In the genomic region with DNA sequence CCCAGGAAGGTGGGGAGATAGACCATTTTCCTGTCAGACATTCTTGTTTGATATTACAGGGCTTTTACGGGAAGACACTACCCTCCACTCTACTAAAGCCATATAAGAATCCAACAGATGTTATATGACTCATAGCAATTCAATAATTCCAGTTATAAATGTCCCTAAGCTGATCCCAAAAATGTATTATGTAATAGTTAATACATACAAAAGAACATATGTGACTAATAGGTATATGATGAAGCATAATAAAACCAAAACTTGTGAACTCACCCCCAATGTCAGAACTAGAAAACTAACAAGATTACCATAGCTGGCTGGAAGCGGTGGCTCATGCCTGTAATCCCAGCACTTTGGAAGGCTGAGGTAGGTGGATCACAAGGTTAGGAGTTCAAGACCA, we compare ENCODE assay signal across 19 cellular contexts.
DNase-seq lines count a peak whose midpoint lies in the region; ATAC-seq, FAIRE-seq and TF ChIP-seq lines count a peak whose summit lies in the region.
"Had no signal": no experiment of that assay in that cellular context is flagged by ENCODE, and none has a peak within 500 bp of the region (broad histone marks: within the 10 kb centered on the region; RNA-seq: fewer than 3 reads in every experiment).

No MANE protein-coding gene starts in this region.

- peaks cover 2% of the 10 kb centered on the region for H3K9me3 Mint-ChIP-seq in MCF 10A (ENCODE audit: unreplicated experiment)
- H3K9me3 Mint-ChIP-seq in astrocyte (ENCODE audit: unreplicated experiment): peaks cover 13% of the 10 kb centered on the region
- H3K9me3 Mint-ChIP-seq in H9: peaks cover 31 to 40% of the 10 kb centered on the region in 2 experiments

- TF ChIP-seq POLR2A in breast epithelium (IDR thresholded peaks at IDR 0.05): no peak

- TF ChIP-seq CTCF in MCF 10A (IDR thresholded peaks at IDR 0.05; ENCODE audit: unreplicated experiment) (no peak), breast epithelium (IDR thresholded peaks at IDR 0.05) (no peak), astrocyte (IDR thresholded peaks at IDR 0.05; ENCODE audit: insufficient read depth, low read depth, low read length) (no peak), fibroblast of lung (conservative IDR thresholded peaks at IDR 0.05 in 1 of 2, IDR thresholded peaks at IDR 0.05 in 1 of 2; ENCODE audit: low read depth in 1 of 2, low read length in 2 of 2) (no peak), H9 (conservative IDR thresholded peaks at IDR 0.05) (no peak)

- H3K18ac ChIP-seq in mesenchymal stem cell (ENCODE audit: low read depth in 1 of 2, low read length in 2 of 2): no peak overlapping the region
- H3K18ac ChIP-seq in H9 (ENCODE audit: insufficient read length, low read depth, low read length): no peak overlapping the region

- H3K79me2 ChIP-seq in astrocyte (ENCODE audit: insufficient read depth, low read length) (no peaks in the 10 kb centered on the region), fibroblast of lung (ENCODE audit: control insufficient read depth, insufficient read depth, low read length) (no peaks in the 10 kb centered on the region), H9 (ENCODE audit: insufficient read depth, low read length) (no peaks in the 10 kb centered on the region)

- H2AFZ ChIP-seq in astrocyte (ENCODE audit: low read depth, low read length) (no peak overlapping the region), fibroblast of lung (ENCODE audit: low read length) (no peak overlapping the region), mesenchymal stem cell (ENCODE audit: low read depth, low read length) (no peak overlapping the region), H9 (ENCODE audit: low read length) (no peak overlapping the region)
- H2AFZ ChIP-seq: GM23248 had no signal

- H2AK5ac ChIP-seq in mesenchymal stem cell (ENCODE audit: low read length, severe bottlenecking) (no peak overlapping the region), H9 (ENCODE audit: insufficient read length, low read length) (no peak overlapping the region)

- no peaks in the 10 kb centered on the region for H3K27me3 Mint-ChIP-seq in MCF 10A (ENCODE audit: insufficient read depth, unreplicated experiment)
- H3K27me3 Mint-ChIP-seq in astrocyte (ENCODE audit: low read depth, unreplicated experiment): no peaks in the 10 kb centered on the region
- H3K27me3 Mint-ChIP-seq in H9 (ENCODE audit: low read depth): peaks cover 1% of the 10 kb centered on the region; the same call in 1 of the 2 replicates
- H3K27me3 Mint-ChIP-seq: CD4-positive, alpha-beta T cell had no signal

- H4K8ac ChIP-seq in mesenchymal stem cell (ENCODE audit: low read length): no peak overlapping the region
- H4K8ac ChIP-seq in H9 (replicated peaks; ENCODE audit: insufficient read length, low read depth, low read length): no peak overlapping the region

- H3K27me3 ChIP-seq in breast epithelium (no peaks in the 10 kb centered on the region), astrocyte (ENCODE audit: insufficient read depth, low read length) (no peaks in the 10 kb centered on the region), fibroblast of lung (ENCODE audit: control insufficient read depth, insufficient read depth, low read length) (no peaks in the 10 kb centered on the region), mesenchymal stem cell (ENCODE audit: control insufficient read depth in 1 of 2, insufficient read depth in 1 of 2, low read length in 2 of 2) (no peaks in the 10 kb centered on the region), H9 (ENCODE audit: insufficient read depth, low read length) (no peaks in the 10 kb centered on the region)

- H2BK20ac ChIP-seq in H9 (ENCODE audit: low read depth, low read length, poor library complexity, severe bottlenecking): no peak overlapping the region

- no peak overlapping the region for H3K4me2 ChIP-seq in astrocyte (ENCODE audit: low read length)
- H3K4me2 ChIP-seq in fibroblast of lung (ENCODE audit: extremely low read depth, insufficient read depth, low read length): no peak overlapping the region
- no peak overlapping the region for H3K4me2 ChIP-seq in mesenchymal stem cell (ENCODE audit: low read length, poor library complexity, severe bottlenecking)
- no peak overlapping the region for H3K4me2 ChIP-seq in H9 (ENCODE audit: insufficient read depth, insufficient read length, low read length)

- no peak overlapping the region for H3K56ac ChIP-seq in H9 (ENCODE audit: insufficient read length, low read depth, low read length)

- no peak overlapping the region for H3K4me3 Mint-ChIP-seq in MCF 10A (ENCODE audit: unreplicated experiment)
- no peak overlapping the region for H3K4me3 Mint-ChIP-seq in astrocyte (ENCODE audit: unreplicated experiment)
- no peak overlapping the region for H3K4me3 Mint-ChIP-seq in H9
- H3K4me3 Mint-ChIP-seq: CD4-positive, alpha-beta T cell had no signal

- H2BK15ac ChIP-seq in mesenchymal stem cell (ENCODE audit: low read depth, poor library complexity, severe bottlenecking) (no peak overlapping the region), H9 (ENCODE audit: low read depth, low read length) (no peak overlapping the region)

- H3K4me3 ChIP-seq in breast epithelium: no peak overlapping the region
- no peak overlapping the region for H3K4me3 ChIP-seq in astrocyte (ENCODE audit: insufficient read depth, low read depth, low read length)
- no peak overlapping the region for H3K4me3 ChIP-seq in fibroblast of lung (replicated peaks in 1 of 4; ENCODE audit: control extremely low read depth in 1 of 4, insufficient read depth in 1 of 4, low read depth in 3 of 4, low read length in 4 of 4)
- H3K4me3 ChIP-seq in mesenchymal stem cell (ENCODE audit: insufficient read depth in 1 of 2, low read depth in 1 of 2, low read length in 2 of 2): no peak overlapping the region
- H3K4me3 ChIP-seq: GM12878, GM23248, K562 had no signal

- POLR2A ChIA-PET in MCF 10A (lab: Yijun Ruan, JAX): interaction anchor here (0.7 to 1.9 kb wide), 4 partner anchors 8 to 52 kb away, joined by 3 to 6 read pairs (median 3); no protein-coding TSS in a partner anchor

- no peak overlapping the region for H3T11ph ChIP-seq in H9 (ENCODE audit: low read length)

- H2BK12ac ChIP-seq in mesenchymal stem cell (ENCODE audit: low read length in 2 of 2): no peak overlapping the region
- no peak overlapping the region for H2BK12ac ChIP-seq in H9 (ENCODE audit: insufficient read length, low read depth, low read length)

- CTCF ChIA-PET in MCF 10A (lab: Yijun Ruan, JAX): interaction anchor here (0.9 to 1.4 kb wide), 2 partner anchors 20 to 338 kb away, joined by 3 to 4 read pairs; no protein-coding TSS in a partner anchor

- DNase-seq in MCF 10A (ENCODE audit: unreplicated experiment) (peak; percentile 27), breast epithelium (ENCODE audit: low spot score in 2 of 2) (no peak), astrocyte (ENCODE audit: low read depth) (peak; percentile 31), fibroblast of lung (ENCODE audit: low read depth in 2 of 2) (peak; percentile 41 to 51), left colon (no peak), mesenchymal stem cell (no peak), Right ventricle myocardium inferior (ENCODE audit: missing footprints) (no peak), H9 (no peak)
- DNase-seq: Caco-2; CD4-positive, alpha-beta T cell; GM23248; NCI-H1105 treated with DMSO at 0.1 percent for 48 hours; NCI-H1694 treated with DMSO at 0.1 percent for 48 hours; NCI-H510A treated with DMSO at 0.1 percent for 48 hours; NCI-H774 had no signal

- no peak overlapping the region for H3K14ac ChIP-seq in mesenchymal stem cell (ENCODE audit: low read length in 2 of 2)
- H3K14ac ChIP-seq in H9 (ENCODE audit: insufficient read depth, low read length): no peak overlapping the region

- H3K9ac ChIP-seq in astrocyte (ENCODE audit: low read length) (no peak overlapping the region), fibroblast of lung (ENCODE audit: insufficient read depth, low read length) (no peak overlapping the region), mesenchymal stem cell (ENCODE audit: low read length) (no peak overlapping the region), H9 (ENCODE audit: extremely low read depth, insufficient read length, low read length) (no peak overlapping the region)
- H3K9ac ChIP-seq: GM23248 had no signal

- WGBS in mesenchymal stem cell: no CpG with 5 or more reads among the region's 2 CpGs
- WGBS in H9 (ENCODE audit: extremely low coverage, insufficient read length, low lambda C conversion rate): no CpG with 5 or more reads among the region's 2 CpGs

- H3K9me3 ChIP-seq in breast epithelium (peaks cover 9 to 16% of the 10 kb centered on the region in 2 donors), astrocyte (ENCODE audit: insufficient read depth, low read depth, low read length) (peaks cover 8% of the 10 kb centered on the region), fibroblast of lung (ENCODE audit: control insufficient read depth, insufficient read depth, low read depth, low read length) (no peaks in the 10 kb centered on the region), mesenchymal stem cell (ENCODE audit: control insufficient read depth, low read length) (no peaks in the 10 kb centered on the region), H9 (ENCODE audit: control insufficient read depth, low read depth, low read length) (peaks cover 11% of the 10 kb centered on the region)

- no peak overlapping the region for H4K91ac ChIP-seq in mesenchymal stem cell (ENCODE audit: low read length)
- H4K91ac ChIP-seq in H9 (ENCODE audit: insufficient read length, low read depth, low read length): no peak overlapping the region

- H4K5ac ChIP-seq in H9 (ENCODE audit: insufficient read length, low read depth, low read length): no peak overlapping the region

- FAIRE-seq in astrocyte (lab: Jason Lieb, UNC): no peak
- FAIRE-seq: A204.1, GM12878, K562 had no signal

- H2BK120ac ChIP-seq in mesenchymal stem cell (ENCODE audit: low read depth, low read length) (no peak overlapping the region), H9 (ENCODE audit: low read depth, low read length, poor library complexity, severe bottlenecking) (no peak overlapping the region)

- H2BK5ac ChIP-seq in mesenchymal stem cell (ENCODE audit: low read depth, low read length, poor library complexity, severe bottlenecking) (no peak overlapping the region), H9 (ENCODE audit: insufficient read length, low read length) (no peak overlapping the region)

- no peak overlapping the region for H3K27ac Mint-ChIP-seq in MCF 10A (ENCODE audit: low read depth, unreplicated experiment)
- H3K27ac Mint-ChIP-seq in astrocyte (ENCODE audit: unreplicated experiment): no peak overlapping the region
- H3K27ac Mint-ChIP-seq in H9: no peak overlapping the region
- H3K27ac Mint-ChIP-seq: CD4-positive, alpha-beta T cell had no signal

- no peak for ATAC-seq in left colon
- no peak for ATAC-seq in Right ventricle myocardium inferior
- ATAC-seq: GM12878, HCT116, K562 had no signal

- H3K23ac ChIP-seq in mesenchymal stem cell (ENCODE audit: low read length in 2 of 2) (no peak overlapping the region), H9 (ENCODE audit: insufficient read length, low read depth, low read length) (no peak overlapping the region)

- no peak overlapping the region for H3K4ac ChIP-seq in mesenchymal stem cell (ENCODE audit: low read depth in 1 of 2, low read length in 2 of 2)
- H3K4ac ChIP-seq in H9 (ENCODE audit: low read depth, low read length): no peak overlapping the region

- no TSS peak for BruUV-seq in MCF 10A (replicated peaks; lab: Mats Ljungman, UMichigan)

- H3K36me3 Mint-ChIP-seq in MCF 10A (ENCODE audit: insufficient read depth, unreplicated experiment): peaks cover 4% of the 10 kb centered on the region
- peaks cover 16% of the 10 kb centered on the region for H3K36me3 Mint-ChIP-seq in astrocyte (ENCODE audit: low read depth, unreplicated experiment)
- peaks cover 26 to 33% (median 28%) of the 10 kb centered on the region in 3 experiments for H3K36me3 Mint-ChIP-seq in H9 (ENCODE audit: insufficient read depth in 1 of 3, low read depth in 3 of 3)

- no peaks in the 10 kb centered on the region for H3K23me2 ChIP-seq in H9 (ENCODE audit: insufficient read length, low read depth, low read length, poor library complexity, severe bottlenecking)

- H3K4me1 Mint-ChIP-seq in MCF 10A (ENCODE audit: insufficient read depth, unreplicated experiment): peaks cover 9% of the 10 kb centered on the region
- H3K4me1 Mint-ChIP-seq in astrocyte (ENCODE audit: low read depth, unreplicated experiment): peaks cover 1% of the 10 kb centered on the region
- peaks cover 0 to 6% of the 10 kb centered on the region in 2 experiments; a peak in 3 of 4 replicates for H3K4me1 Mint-ChIP-seq in H9

- H4K20me1 ChIP-seq in astrocyte (ENCODE audit: insufficient read depth, low read length) (no peaks in the 10 kb centered on the region), fibroblast of lung (ENCODE audit: control insufficient read depth, extremely low read depth, insufficient read depth, low read length) (no peaks in the 10 kb centered on the region), H9 (ENCODE audit: control insufficient read depth, insufficient read depth, insufficient read length) (no peaks in the 10 kb centered on the region)

- H3K36me3 ChIP-seq in breast epithelium: no peaks in the 10 kb centered on the region
- no peaks in the 10 kb centered on the region for H3K36me3 ChIP-seq in astrocyte (ENCODE audit: insufficient read depth, low read length)
- H3K36me3 ChIP-seq in fibroblast of lung (ENCODE audit: control insufficient read depth, insufficient read depth, low read length): no peaks in the 10 kb centered on the region
- H3K36me3 ChIP-seq in mesenchymal stem cell (ENCODE audit: control insufficient read depth in 1 of 2, insufficient read depth in 2 of 2, low read depth in 1 of 2, low read length in 2 of 2): no peaks in the 10 kb centered on the region

- no peak overlapping the region for H3K27ac ChIP-seq in breast epithelium
- no peak overlapping the region for H3K27ac ChIP-seq in astrocyte (ENCODE audit: low read depth, low read length)
- H3K27ac ChIP-seq in fibroblast of lung (ENCODE audit: insufficient read depth, low read length): no peak overlapping the region
- H3K27ac ChIP-seq in mesenchymal stem cell (ENCODE audit: low read length, poor library complexity, severe bottlenecking): no peak overlapping the region
- H3K27ac ChIP-seq in H9 (ENCODE audit: insufficient read length, low read depth, low read length): no peak overlapping the region
- H3K27ac ChIP-seq: GM23248 had no signal

- H3K4me1 ChIP-seq in breast epithelium (no peaks in the 10 kb centered on the region), astrocyte (ENCODE audit: insufficient read depth, low read length) (peaks cover 6% of the 10 kb centered on the region), fibroblast of lung (ENCODE audit: control insufficient read depth, extremely low read depth, insufficient read depth, low read length) (peaks cover 2% of the 10 kb centered on the region), mesenchymal stem cell (ENCODE audit: control insufficient read depth, insufficient read depth, low read depth, low read length) (peaks cover 1% of the 10 kb centered on the region), H9 (ENCODE audit: insufficient read depth, low read length) (no peaks in the 10 kb centered on the region)

- intact Hi-C loops in MCF 10A (cut with micrococcal nuclease): no loop called here
- intact Hi-C loops in breast epithelium (cut with DNase I; ENCODE audit: low total_unique reads): no loop called here
- intact Hi-C loops in left colon (cut with DNase I, micrococcal nuclease): no loop called here
- intact Hi-C loops in Right ventricle myocardium inferior (cut with DNase I): no loop called here

- H3K79me1 ChIP-seq in mesenchymal stem cell (replicated peaks; ENCODE audit: low read length, poor library complexity, severe bottlenecking) (no peaks in the 10 kb centered on the region), H9 (ENCODE audit: insufficient read depth, low read depth, low read length, poor library complexity, severe bottlenecking) (no peaks in the 10 kb centered on the region)

Comparison
In these comparisons a context has a peak if more than half of its experiments do, and no peak if none do; other contexts are left out.
1. DNase-seq: peak in MCF 10A (single experiment), astrocyte (single experiment) and fibroblast of lung (2 of 2); none in breast epithelium (0 of 2), left colon (0 of 2), mesenchymal stem cell (single experiment), Right ventricle myocardium inferior (single experiment) and H9 (single experiment).